24 cellular contexts compared by ENCODE assay signal in the genomic region with DNA sequence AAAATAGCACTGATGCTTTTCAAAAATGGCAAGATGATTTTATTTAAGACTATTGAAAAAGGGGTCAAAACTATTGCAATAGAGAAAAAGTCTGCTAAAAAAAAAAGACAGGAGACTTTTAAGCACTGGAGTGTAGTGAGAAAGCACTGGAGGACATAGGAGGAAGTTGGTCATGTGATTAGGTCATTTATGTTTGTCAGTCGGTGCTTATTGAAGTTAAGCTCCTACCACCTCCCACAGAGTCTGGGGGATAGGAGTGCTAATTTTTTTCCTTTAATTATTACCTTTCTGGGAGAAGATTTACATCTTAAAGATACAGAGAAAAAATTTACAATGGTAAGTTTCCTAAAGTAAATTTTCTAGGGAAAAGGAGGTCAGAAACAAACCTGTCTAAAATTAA.
"Had no signal": no experiment of that assay in that cellular context is flagged by ENCODE, and none has a peak within 500 bp of the region (broad histone marks: within the 10 kb centered on the region; RNA-seq: fewer than 3 reads in every experiment).

No MANE protein-coding gene starts in this region.

- FAIRE-seq: small intestine had no signal

- H3K4me1 ChIP-seq: body of pancreas, stomach, transverse colon, uterus had no signal

- H3K4me3 ChIP-seq: body of pancreas, cardiac muscle cell, stomach, transverse colon, uterus had no signal

- H3K36me3 ChIP-seq: cardiac muscle cell, stomach, transverse colon, uterus had no signal

- H3K27me3 ChIP-seq: body of pancreas, cardiac muscle cell, stomach, transverse colon, uterus had no signal

- H3K27ac ChIP-seq: body of pancreas, cardiac muscle cell, stomach, transverse colon, uterus had no signal

- ATAC-seq: activated CD4-positive, CD25-positive, alpha-beta regulatory T cell treated with anti-CD3 and anti-CD28 coated beads, Interleukin-2, amount 50 U/mL, for 24 hours; activated CD8-positive, alpha-beta memory T cell treated with anti-CD3 and anti-CD28 coated beads, Interleukin-2, amount 10 ng/mL, durations not matched to agents 7 days and 5 days; activated CD8-positive, alpha-beta T cell treated with anti-CD3 and anti-CD28 coated beads for 36 hours; body of pancreas; left ventricle myocardium superior; natural killer cell treated with Interleukin-12 subunit alpha and Interleukin-12 subunit beta and Interleukin-15 and Interleukin-18, amount 100 ng/mL, for 72 hours; sciatic nerve; stimulated activated effector memory CD8-positive, alpha-beta T cell treated with anti-CD3 and anti-CD28 coated beads, Interleukin-12 subunit alpha, Interleukin-12 subunit beta, amount 100 ng/mL, for 72 hours had no signal

- DNase-seq: activated CD4-positive, alpha-beta T cell treated with anti-CD3 and anti-CD28 coated beads, Interleukin-2, amount 10 ng/mL, durations not matched to agents 24 days and 14 days; activated CD8-positive, alpha-beta memory T cell treated with anti-CD3 and anti-CD28 coated beads, Interleukin-2, amount 10 ng/mL, durations not matched to agents 7 days and 5 days; activated CD8-positive, alpha-beta T cell treated with anti-CD3 and anti-CD28 coated beads for 36 hours; activated gamma-delta T cell; activated T-cell treated with anti-CD3 and anti-CD28 coated beads for 4 hours; anterior cingulate cortex; body of pancreas; effector CD4-positive, alpha-beta T cell; erythroblast; foreskin fibroblast; immature natural killer cell; left ventricle myocardium superior; occipital lobe; small intestine; stimulated activated CD4-positive, alpha-beta T cell treated with anti-CD3 and anti-CD28 coated beads, Interleukin-2, amount 100 ng/mL, for 24 hours; stomach; T1000; transverse colon; uterus had no signal

- H3K9me3 ChIP-seq: body of pancreas, transverse colon, uterus had no signal
